ENCODE assay signal across 19 cellular contexts in genomic region chr1:15094719-15095491, GRCh38. TPM values are rescaled to one million over a fixed set of nuclear protein-coding genes. Genes with fewer than 3 reads are reported as not detected.
"Had no signal": no experiment of that assay in that cellular context is flagged by ENCODE, and none has a peak within 500 bp of the region (broad histone marks: within the 10 kb centered on the region; RNA-seq: fewer than 3 reads in every experiment).

No MANE protein-coding gene starts in this region.

- H3K27me3 ChIP-seq: breast epithelium, gastrocnemius medialis, tibial artery, upper lobe of left lung had no signal

- H3K36me3 Mint-ChIP-seq: natural killer cell had no signal

- H3K36me3 ChIP-seq: breast epithelium, esophagus muscularis mucosa, gastrocnemius medialis, left ventricle myocardium inferior, tibial artery, upper lobe of left lung had no signal

- H3K27ac ChIP-seq: breast epithelium, epithelial cell of prostate, esophagus muscularis mucosa, gastrocnemius medialis, left ventricle myocardium inferior, tibial artery, upper lobe of left lung had no signal

- H3K4me1 ChIP-seq: breast epithelium, gastrocnemius medialis had no signal

- H3K9me3 Mint-ChIP-seq: effector memory CD8-positive, alpha-beta T cell; natural killer cell; neural crest cell had no signal

- H3K4me3 ChIP-seq: breast epithelium, esophagus muscularis mucosa, gastrocnemius medialis, left ventricle myocardium inferior, lung, mucosa of descending colon, tibial artery, upper lobe of left lung had no signal

- DNase-seq: central memory CD4-positive, alpha-beta T cell; cortex of kidney; effector memory CD8-positive, alpha-beta T cell; gastrocnemius medialis; islet precursor cell; left ventricle myocardium inferior; mucosa of descending colon; natural killer cell; stimulated activated CD4-positive, alpha-beta T cell treated with anti-CD3 and anti-CD28 coated beads, Interleukin-2, amount 100 ng/mL, for 24 hours; stimulated activated CD4-positive, alpha-beta T cell treated with anti-CD3 and anti-CD28 coated beads, Interleukin-4, amount 100 ng/mL, for 4 hours; stimulated activated naive CD8-positive, alpha-beta T cell treated with anti-CD3 and anti-CD28 coated beads, Interleukin-15, Interleukin-2, amounts not matched to agents 100 U/mL and 50 U/mL, for 24 hours; tibial artery had no signal

- H3K27ac Mint-ChIP-seq: effector memory CD8-positive, alpha-beta T cell; natural killer cell had no signal

- H3K9me3 ChIP-seq: breast epithelium, esophagus muscularis mucosa, gastrocnemius medialis, left ventricle myocardium inferior, mucosa of descending colon, tibial artery, upper lobe of left lung had no signal

- H3K4me3 Mint-ChIP-seq: effector memory CD8-positive, alpha-beta T cell; natural killer cell; neural crest cell had no signal

- ATAC-seq: effector memory CD8-positive, alpha-beta T cell; gastrocnemius medialis; mucosa of descending colon; natural killer cell; sciatic nerve; stimulated activated naive CD8-positive, alpha-beta T cell treated with anti-CD3 and anti-CD28 coated beads, Interleukin-15, Interleukin-2, amounts not matched to agents 100 U/mL and 50 U/mL, for 24 hours had no signal

RNA-seq across cellular contexts. Expression of gene TMEM51, which starts 58.6 kb away (rescaled TPM):
- total RNA-seq: natural killer cell had no signal
